Comparison of ENCODE assay signal across 20 cellular contexts in the genomic region with DNA sequence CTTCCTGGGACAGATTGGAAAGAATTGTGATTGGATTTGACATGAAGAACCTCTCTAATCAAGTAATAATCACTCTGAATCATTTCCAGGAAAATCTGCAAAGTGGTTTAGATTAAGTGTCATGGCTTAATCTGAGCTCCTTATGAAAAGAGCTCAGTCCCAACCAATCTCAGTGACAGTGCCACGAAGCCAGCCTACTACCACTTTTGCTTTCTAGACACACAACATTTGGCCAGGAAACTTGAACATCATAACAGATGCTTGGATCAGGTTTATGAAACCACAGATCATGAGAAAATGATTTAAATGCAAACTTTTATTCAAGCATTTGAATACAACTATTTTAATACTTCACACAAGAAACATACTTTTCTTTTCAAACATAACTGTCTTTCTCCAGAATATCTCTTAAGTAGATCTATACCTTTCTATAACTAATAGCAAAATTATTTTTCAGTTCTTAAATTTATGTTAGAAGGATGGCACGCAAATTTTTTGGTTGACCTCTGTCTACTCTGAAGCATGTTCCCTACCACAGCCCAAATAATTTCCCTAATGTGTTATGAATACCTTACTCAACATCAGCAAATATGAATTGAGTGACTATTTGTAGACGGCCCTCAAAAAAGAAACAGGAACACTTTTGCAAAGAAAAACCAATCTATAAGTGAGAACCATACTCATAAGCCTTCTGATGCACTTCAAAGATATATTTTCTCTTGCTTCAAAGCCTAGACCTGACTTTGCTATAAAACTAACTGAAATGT.
DNase-seq lines count a peak whose midpoint lies in the region; ATAC-seq and TF ChIP-seq lines count a peak whose summit lies in the region.
"Had no signal": no experiment of that assay in that cellular context is flagged by ENCODE, and none has a peak within 500 bp of the region (broad histone marks: within the 10 kb centered on the region; RNA-seq: fewer than 3 reads in every experiment).

No MANE protein-coding gene starts in this region.

- intact Hi-C loops in mammary epithelial cell (cut with micrococcal nuclease) (loop anchor here (5.0 to 10.0 kb wide), 2 partner anchors 71 to 439 kb away; no protein-coding TSS in a partner anchor), right cardiac atrium (cut with DNase I) (no loop called here)

- H2AFZ ChIP-seq in mammary epithelial cell (ENCODE audit: low read depth, low read length) (no peak overlapping the region), smooth muscle cell (ENCODE audit: low read depth) (no peak overlapping the region)

- TF ChIP-seq CTCF in mammary epithelial cell (conservative IDR thresholded peaks at IDR 0.05 in 1 of 2, IDR thresholded peaks at IDR 0.05 in 1 of 2; ENCODE audit: extremely low read depth in 1 of 2, insufficient read depth in 1 of 2, low read depth in 1 of 2, low read length in 2 of 2) = no peak
- TF ChIP-seq CTCF in smooth muscle cell (IDR thresholded peaks at IDR 0.05; ENCODE audit: borderline replicate concordance, insufficient read depth, poor library complexity, severe bottlenecking) = no peak

- 97% methylated on average over 3 of the region's 3 CpGs for WGBS in mammary epithelial cell (ENCODE audit: low coverage, missing lambda C conversion rate)
- 85% methylated on average over 3 of the region's 3 CpGs for WGBS in smooth muscle cell (ENCODE audit: low lambda C conversion rate)
- WGBS in right cardiac atrium = 60% methylated on average over 3 of the region's 3 CpGs

- in situ Hi-C loops in mammary epithelial cell (cut with MboI; ENCODE audit: low sequenced_read_pairs in 2 of 2) = no loop called here

- H3K9me3 ChIP-seq in mammary epithelial cell (replicated peaks; ENCODE audit: insufficient read depth, low read length) (no peaks in the 10 kb centered on the region), smooth muscle cell (replicated peaks; ENCODE audit: low read depth) (no peaks in the 10 kb centered on the region), right cardiac atrium (ENCODE audit: control insufficient read depth, low read length) (no peaks in the 10 kb centered on the region)
- H3K9me3 ChIP-seq: SK-N-SH had no signal

- dilution Hi-C loops in mammary epithelial cell (cut with HindIII; ENCODE audit: low sequenced_read_pairs) = no loop called here

- CTCF ChIA-PET in mammary epithelial cell (lab: Charles Lee; ENCODE audit: low non-redundant PET) = no interaction called here

- H3K4me3 ChIP-seq in mammary epithelial cell (replicated peaks in 1 of 3; ENCODE audit: insufficient read depth in 1 of 3, low read depth in 2 of 3, low read length in 3 of 3) (no peak overlapping the region), smooth muscle cell (no peak overlapping the region), right cardiac atrium (ENCODE audit: low read length) (no peak overlapping the region)

- BruUV-seq in mammary epithelial cell (replicated peaks; lab: Mats Ljungman, UMichigan) = no TSS peak

- H4K20me1 ChIP-seq in mammary epithelial cell (ENCODE audit: insufficient read depth, low read length) (no peaks in the 10 kb centered on the region), smooth muscle cell (ENCODE audit: low read depth) (no peaks in the 10 kb centered on the region)

- no peak for ATAC-seq in right cardiac atrium
- ATAC-seq: HepG2 had no signal

- H3K4me2 ChIP-seq in mammary epithelial cell (ENCODE audit: insufficient read depth, low read depth, low read length) = peak overlapping the region; percentile 48
- H3K4me2 ChIP-seq in smooth muscle cell = peak overlapping the region; percentile 0
- H3K4me2 ChIP-seq: SK-N-SH had no signal

- H3F3A ChIP-seq in smooth muscle cell (ENCODE audit: low read depth) = no peaks in the 10 kb centered on the region

- H3K36me3 ChIP-seq in mammary epithelial cell (ENCODE audit: insufficient read depth, low read length) (no peaks in the 10 kb centered on the region), smooth muscle cell (ENCODE audit: low read depth) (no peaks in the 10 kb centered on the region)

- H3K27me3 ChIP-seq in mammary epithelial cell (ENCODE audit: insufficient read depth, low read length) (peaks cover 4% of the 10 kb centered on the region), smooth muscle cell (ENCODE audit: low read depth) (no peaks in the 10 kb centered on the region), right cardiac atrium (ENCODE audit: control insufficient read depth, insufficient read depth) (no peaks in the 10 kb centered on the region)

- H3K4me1 ChIP-seq in mammary epithelial cell (ENCODE audit: insufficient read depth, low read length) (peaks cover 16% of the 10 kb centered on the region), smooth muscle cell (ENCODE audit: low read depth) (no peaks in the 10 kb centered on the region), right cardiac atrium (ENCODE audit: control insufficient read depth, insufficient read depth, low read length) (no peaks in the 10 kb centered on the region)

- no peaks in the 10 kb centered on the region for H3K79me2 ChIP-seq in mammary epithelial cell (ENCODE audit: insufficient read depth, low read length)
- no peaks in the 10 kb centered on the region for H3K79me2 ChIP-seq in smooth muscle cell (ENCODE audit: low read depth)

- H3K9ac ChIP-seq in mammary epithelial cell (ENCODE audit: insufficient read depth, low read length) (no peak overlapping the region), smooth muscle cell (ENCODE audit: low read depth) (no peak overlapping the region)
- H3K9ac ChIP-seq: SK-N-SH had no signal

- peak; percentile 2 for DNase-seq in DMS 273 (lab: John Stamatoyannopoulos, UW; ENCODE audit: unreplicated experiment)
- DNase-seq in DMS 273 treated with DMSO at 0.1 percent for 48 hours (lab: John Stamatoyannopoulos, UW) = no peak
- DNase-seq in NCI-H82 (lab: John Stamatoyannopoulos, UW) = peak; percentile 67
- DNase-seq in mammary epithelial cell = no peak
- DNase-seq in smooth muscle cell (lab: John Stamatoyannopoulos, UW; ENCODE audit: unreplicated experiment) = no peak
- DNase-seq in right cardiac atrium = no peak
- no peak for DNase-seq in NCI-H2171 treated with DMSO at 0.1 percent for 48 hours (lab: John Stamatoyannopoulos, UW)
- no peak for DNase-seq in NCI-H69 (lab: John Stamatoyannopoulos, UW)
- DNase-seq: CD4-positive, alpha-beta memory T cell; GF-D8; KG1; NCI-H1105; NCI-H1694 treated with DMSO at 0.1 percent for 48 hours; NCI-H2107; NCI-H345; NCI-H748 treated with DMSO at 0.1 percent for 48 hours; Right ventricle myocardium superior; SK-N-SH had no signal

- H3K27ac ChIP-seq in mammary epithelial cell (ENCODE audit: insufficient read depth, low read depth, low read length) (no peak overlapping the region), smooth muscle cell (ENCODE audit: low read depth) (peak overlapping the region; percentile 22), right cardiac atrium (ENCODE audit: low read length) (no peak overlapping the region)
- H3K27ac ChIP-seq: 22Rv1 had no signal

Comparison
In these comparisons a context has a peak if more than half of its experiments do, and no peak if none do; other contexts are left out.
1. DNase-seq: peak in DMS 273 (single experiment) and NCI-H82 (single experiment); none in DMS 273 treated with DMSO at 0.1 percent for 48 hours (single experiment), mammary epithelial cell (single experiment), smooth muscle cell (single experiment), right cardiac atrium (0 of 3), NCI-H2171 treated with DMSO at 0.1 percent for 48 hours (single experiment) and NCI-H69 (single experiment).